ENCODE assay signal across 19 cellular contexts in the genomic region with DNA sequence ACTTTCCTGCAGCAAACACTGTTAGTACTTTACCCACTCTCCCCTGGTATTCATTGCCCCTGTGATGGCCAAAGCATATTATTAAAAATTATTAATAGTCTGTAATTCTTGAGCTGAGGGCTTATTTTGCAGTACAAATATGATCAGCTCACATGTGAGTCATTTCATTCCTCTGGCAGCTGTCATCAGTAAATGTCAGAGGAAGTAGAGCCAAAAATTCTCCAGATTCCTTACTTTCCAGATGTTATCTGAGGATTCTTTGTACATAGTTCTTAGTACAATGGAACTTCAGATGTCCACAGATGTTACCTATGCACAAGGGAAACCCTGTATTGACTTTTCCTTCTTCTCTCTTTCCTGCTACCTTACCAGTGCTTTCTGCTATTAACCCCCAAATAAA. TPM values are rescaled to one million over a fixed set of nuclear protein-coding genes. Genes with fewer than 3 reads are reported as not detected.
DNase-seq lines count a peak whose midpoint lies in the region; ATAC-seq, FAIRE-seq and TF ChIP-seq lines count a peak whose summit lies in the region.
"Had no signal": no experiment of that assay in that cellular context is flagged by ENCODE, and none has a peak within 500 bp of the region (broad histone marks: within the 10 kb centered on the region; RNA-seq: fewer than 3 reads in every experiment).

No MANE protein-coding gene starts in this region.

- FAIRE-seq in astrocyte (lab: Jason Lieb, UNC) (peak; percentile 50), kidney (lab: Jason Lieb, UNC) (no peak)
- FAIRE-seq: GM12891 had no signal

- H3K27ac Mint-ChIP-seq in astrocyte (ENCODE audit: unreplicated experiment) = peak overlapping the region; percentile 82

- H3K4me3 Mint-ChIP-seq in astrocyte (ENCODE audit: unreplicated experiment) = peak overlapping the region; percentile 8

- intact Hi-C loops in kidney (cut with DNase I) = no loop called here

- peaks cover 10% of the 10 kb centered on the region for H3K4me1 ChIP-seq in astrocyte (ENCODE audit: insufficient read depth, low read length)
- no peaks in the 10 kb centered on the region for H3K4me1 ChIP-seq in kidney (ENCODE audit: control insufficient read depth in 1 of 2, insufficient read depth in 1 of 2, low read depth in 1 of 2, low read length in 2 of 2)
- H3K4me1 ChIP-seq: suprapubic skin had no signal

- no peaks in the 10 kb centered on the region for H3K36me3 Mint-ChIP-seq in astrocyte (ENCODE audit: low read depth, unreplicated experiment)

- H3K27ac ChIP-seq in astrocyte (ENCODE audit: low read depth, low read length) = peak overlapping the region; percentile 28
- H3K27ac ChIP-seq in kidney (ENCODE audit: low read depth in 2 of 2, low read length in 2 of 2) = no peak overlapping the region
- H3K27ac ChIP-seq: 22Rv1, coronary artery, heart right ventricle, KMS-11, suprapubic skin had no signal

- H3K27me3 ChIP-seq in astrocyte (ENCODE audit: insufficient read depth, low read length) = no peaks in the 10 kb centered on the region
- H3K27me3 ChIP-seq: heart right ventricle, suprapubic skin had no signal

- H3K4me2 ChIP-seq in astrocyte (ENCODE audit: low read length) = peak overlapping the region; percentile 33
- H3K4me2 ChIP-seq: KMS-11 had no signal

- H3K9me3 Mint-ChIP-seq in astrocyte (ENCODE audit: unreplicated experiment) = peaks cover 12% of the 10 kb centered on the region

- peak; percentile 3 for DNase-seq in DMS53 (lab: John Stamatoyannopoulos, UW)
- no peak for DNase-seq in DMS53 treated with DMSO at 0.1 percent for 48 hours (lab: John Stamatoyannopoulos, UW; ENCODE audit: unreplicated experiment)
- peak; percentile 80 for DNase-seq in astrocyte (ENCODE audit: low read depth)
- DNase-seq in foreskin melanocyte = peak; percentile 74
- DNase-seq in kidney = no peak
- no peak for DNase-seq in NCI-H2196 treated with DMSO at 0.1 percent for 48 hours (lab: John Stamatoyannopoulos, UW; ENCODE audit: unreplicated experiment)
- no peak for DNase-seq in mucosa of gallbladder (ENCODE audit: low spot score)
- DNase-seq: activated naive CD4-positive, alpha-beta T cell treated with anti-CD3 and anti-CD28 coated beads, Interleukin-2, amount 50 U/mL, for 16 hours; DMS 273 treated with DMSO at 0.1 percent for 48 hours; heart right ventricle; midbrain; T1000 had no signal

- H3K36me3 ChIP-seq in astrocyte (ENCODE audit: insufficient read depth, low read length) = no peaks in the 10 kb centered on the region
- H3K36me3 ChIP-seq in kidney (ENCODE audit: control insufficient read depth in 1 of 2, insufficient read depth in 2 of 2, low read length in 2 of 2) = no peaks in the 10 kb centered on the region
- H3K36me3 ChIP-seq: heart right ventricle, suprapubic skin had no signal

- TF ChIP-seq CTCF in astrocyte (IDR thresholded peaks at IDR 0.05; ENCODE audit: insufficient read depth, low read depth, low read length) (no peak), kidney (IDR thresholded peaks at IDR 0.05; ENCODE audit: borderline replicate concordance, extremely low read depth, insufficient read depth) (no peak)

- H3K9ac ChIP-seq in astrocyte (ENCODE audit: low read length) (no peak overlapping the region), kidney (ENCODE audit: low read length in 2 of 2) (no peak overlapping the region)
- H3K9ac ChIP-seq: KMS-11 had no signal

- no peaks in the 10 kb centered on the region for H3K79me2 ChIP-seq in astrocyte (ENCODE audit: insufficient read depth, low read length)

- no peaks in the 10 kb centered on the region for H4K20me1 ChIP-seq in astrocyte (ENCODE audit: insufficient read depth, low read length)

- H3K4me1 Mint-ChIP-seq in astrocyte (ENCODE audit: low read depth, unreplicated experiment) = peaks cover 30% of the 10 kb centered on the region

- H3K4me3 ChIP-seq in astrocyte (ENCODE audit: insufficient read depth, low read depth, low read length) (no peak overlapping the region), kidney (ENCODE audit: low read length in 2 of 2) (no peak overlapping the region)
- H3K4me3 ChIP-seq: coronary artery, heart right ventricle, suprapubic skin had no signal

- H3K9me3 ChIP-seq in astrocyte (ENCODE audit: insufficient read depth, low read depth, low read length) = peaks cover 4% of the 10 kb centered on the region
- H3K9me3 ChIP-seq in kidney (ENCODE audit: control insufficient read depth in 1 of 2, low read length in 2 of 2) = peaks cover 0 to 5% of the 10 kb centered on the region in 2 donors

- H3K27me3 Mint-ChIP-seq in astrocyte (ENCODE audit: low read depth, unreplicated experiment) = no peaks in the 10 kb centered on the region

- ATAC-seq in HG03460 (IDR thresholded peaks at IDR 0.05; ENCODE audit: unreplicated experiment) = no peak

- no peak overlapping the region for H2AFZ ChIP-seq in astrocyte (ENCODE audit: low read depth, low read length)

RNA-seq across cellular contexts. Expression of a gene that starts 12.5 kb away (rescaled TPM):
- total RNA-seq in astrocyte (not detected in 2 replicates), kidney (not detected), mucosa of gallbladder (not detected)
- not detected for polyA plus RNA-seq in kidney (ENCODE audit: insufficient read depth, low read depth, low replicate concordance)
- total RNA-seq: activated CD8-positive, alpha-beta memory T cell treated with anti-CD3 and anti-CD28 coated beads for 36 hours; heart right ventricle; suprapubic skin had no signal
- polyA plus RNA-seq: heart right ventricle had no signal

RNA-seq across cellular contexts. Expression of a gene that starts 33.7 kb away (rescaled TPM):
- not detected in 2 replicates for total RNA-seq in astrocyte
- not detected for total RNA-seq in kidney
- not detected for polyA plus RNA-seq in kidney (ENCODE audit: insufficient read depth, low read depth, low replicate concordance)
- total RNA-seq in mucosa of gallbladder = not detected
- total RNA-seq: activated CD8-positive, alpha-beta memory T cell treated with anti-CD3 and anti-CD28 coated beads for 36 hours; heart right ventricle; suprapubic skin had no signal
- polyA plus RNA-seq: heart right ventricle had no signal

RNA-seq across cellular contexts. Expression of a gene that starts 35.3 kb away (rescaled TPM):
- total RNA-seq in astrocyte = not detected in 2 replicates
- not detected for total RNA-seq in kidney
- polyA plus RNA-seq in kidney (ENCODE audit: insufficient read depth, low read depth, low replicate concordance) = not detected
- total RNA-seq in mucosa of gallbladder = not detected
- total RNA-seq: activated CD8-positive, alpha-beta memory T cell treated with anti-CD3 and anti-CD28 coated beads for 36 hours; heart right ventricle; suprapubic skin had no signal
- polyA plus RNA-seq: heart right ventricle had no signal

RNA-seq across cellular contexts. Expression of a gene that starts 47.8 kb away (rescaled TPM):
- total RNA-seq in astrocyte = not detected in 2 replicates
- not detected for total RNA-seq in kidney
- polyA plus RNA-seq in kidney (ENCODE audit: insufficient read depth, low read depth, low replicate concordance) = not detected
- total RNA-seq in mucosa of gallbladder = not detected
- total RNA-seq: activated CD8-positive, alpha-beta memory T cell treated with anti-CD3 and anti-CD28 coated beads for 36 hours; heart right ventricle; suprapubic skin had no signal
- polyA plus RNA-seq: heart right ventricle had no signal

Comparison
In these comparisons a context has a peak if more than half of its experiments do, and no peak if none do; other contexts are left out.
1. DNase-seq: peak in DMS53 (single experiment), astrocyte (single experiment) and foreskin melanocyte (single experiment); none in DMS53 treated with DMSO at 0.1 percent for 48 hours (single experiment), kidney (single experiment), NCI-H2196 treated with DMSO at 0.1 percent for 48 hours (single experiment) and mucosa of gallbladder (single experiment).